ENCODE assay signal across 24 cellular contexts in the genomic region with DNA sequence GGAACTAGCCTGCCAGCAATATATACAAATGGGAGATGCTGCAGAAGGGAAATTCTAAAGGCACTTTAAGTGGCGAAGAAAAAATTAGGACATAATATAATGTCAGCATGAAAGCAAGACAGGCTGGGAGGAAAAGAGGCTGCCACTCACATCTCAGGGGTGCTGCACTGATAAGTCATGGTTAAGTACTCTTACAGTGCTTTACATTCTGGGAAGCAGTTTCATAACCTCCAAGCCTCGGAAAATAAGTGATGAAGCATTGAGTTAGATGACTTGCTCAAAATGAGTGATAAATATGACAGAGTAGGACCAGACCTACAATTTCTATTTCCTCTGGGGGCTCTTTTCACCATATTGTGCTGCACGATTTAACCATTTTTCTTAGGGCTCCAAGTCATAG.
"Had no signal": no experiment of that assay in that cellular context is flagged by ENCODE, and none has a peak within 500 bp of the region (broad histone marks: within the 10 kb centered on the region; RNA-seq: fewer than 3 reads in every experiment).

No MANE protein-coding gene starts in this region.

- H3K27ac ChIP-seq: KMS-11, SK-N-MC had no signal

- H3K4me3 ChIP-seq: SK-N-MC had no signal

- H3K27ac Mint-ChIP-seq: activated CD8-positive, alpha-beta T cell treated with anti-CD3 and anti-CD28 coated beads, Interleukin-2, amount 10 ng/mL, durations not matched to agents 7 days and 5 days; activated naive CD4-positive, alpha-beta T cell treated with anti-CD3 and anti-CD28 coated beads, Interleukin-2, amount 50 U/mL, for 72 hours; activated naive CD8-positive, alpha-beta T cell treated with anti-CD3 and anti-CD28 coated beads, Interleukin-2, amount 50 U/mL, for 24 hours; WTC11 had no signal

- H3K4me1 Mint-ChIP-seq: brain had no signal

- ATAC-seq: activated CD8-positive, alpha-beta T cell treated with anti-CD3 and anti-CD28 coated beads, Interleukin-2, amount 10 ng/mL, durations not matched to agents 7 days and 5 days; activated naive CD4-positive, alpha-beta T cell treated with anti-CD3 and anti-CD28 coated beads, Interleukin-2, amount 50 U/mL, for 72 hours; activated naive CD8-positive, alpha-beta T cell treated with anti-CD3 and anti-CD28 coated beads, Interleukin-2, amount 50 U/mL, for 24 hours; WTC11 had no signal

- DNase-seq: activated CD4-positive, alpha-beta T cell treated with anti-CD3 and anti-CD28 coated beads for 48 hours; activated CD4-positive, alpha-beta T cell treated with anti-CD3 and anti-CD28 coated beads, Interleukin-2, amount 50 U/mL, for 4 hours; activated CD4-positive, CD25-positive, alpha-beta regulatory T cell treated with anti-CD3 and anti-CD28 coated beads, Interleukin-2, amount 50 U/mL, for 72 hours; activated CD8-positive, alpha-beta memory T cell treated with anti-CD3 and anti-CD28 coated beads, Interleukin-2, amount 50 U/mL, for 48 hours; activated CD8-positive, alpha-beta T cell treated with anti-CD3 and anti-CD28 coated beads, Interleukin-2, amount 10 ng/mL, durations not matched to agents 7 days and 5 days; activated effector memory CD4-positive, alpha-beta T cell treated with anti-CD3 and anti-CD28 coated beads, Interleukin-2, amount 50 U/mL, for 16 hours; activated naive CD4-positive, alpha-beta T cell treated with Interleukin-2 at 50 U/mL for 16 hours; activated naive CD8-positive, alpha-beta T cell treated with anti-CD3 and anti-CD28 coated beads, Interleukin-2, amount 50 U/mL, for 24 hours; activated T-cell treated with anti-CD3 and anti-CD28 coated beads, Interleukin-2, amount 50 U/mL, for 24 hours; amygdala; cerebellar nuclear complex; NCI-H1092; NCI-H1417; NCI-H1930; NCI-H2171; NCI-H2227 treated with DMSO at 0.1 percent for 48 hours; NCI-H446 treated with DMSO at 0.1 percent for 48 hours; NCI-H524 treated with DMSO at 0.1 percent for 48 hours; NCI-H82 had no signal

- H3K4me3 Mint-ChIP-seq: activated CD8-positive, alpha-beta T cell treated with anti-CD3 and anti-CD28 coated beads, Interleukin-2, amount 10 ng/mL, durations not matched to agents 7 days and 5 days; activated naive CD8-positive, alpha-beta T cell treated with anti-CD3 and anti-CD28 coated beads, Interleukin-2, amount 50 U/mL, for 24 hours; activated T-cell treated with anti-CD3 and anti-CD28 coated beads, Interleukin-2, amount 50 U/mL, for 24 hours; brain; WTC11 had no signal

- H3K4me2 ChIP-seq: KMS-11 had no signal

- H3K9ac ChIP-seq: KMS-11 had no signal

- H3K27me3 Mint-ChIP-seq: activated naive CD8-positive, alpha-beta T cell treated with anti-CD3 and anti-CD28 coated beads, Interleukin-2, amount 50 U/mL, for 24 hours; activated T-cell treated with anti-CD3 and anti-CD28 coated beads, Interleukin-2, amount 50 U/mL, for 24 hours; brain had no signal

- H3K9me3 Mint-ChIP-seq: activated naive CD8-positive, alpha-beta T cell treated with anti-CD3 and anti-CD28 coated beads, Interleukin-2, amount 50 U/mL, for 24 hours; activated T-cell treated with anti-CD3 and anti-CD28 coated beads, Interleukin-2, amount 50 U/mL, for 24 hours; brain; WTC11 had no signal
